Comparison of ENCODE assay signal across 8 cellular contexts in the genomic region with DNA sequence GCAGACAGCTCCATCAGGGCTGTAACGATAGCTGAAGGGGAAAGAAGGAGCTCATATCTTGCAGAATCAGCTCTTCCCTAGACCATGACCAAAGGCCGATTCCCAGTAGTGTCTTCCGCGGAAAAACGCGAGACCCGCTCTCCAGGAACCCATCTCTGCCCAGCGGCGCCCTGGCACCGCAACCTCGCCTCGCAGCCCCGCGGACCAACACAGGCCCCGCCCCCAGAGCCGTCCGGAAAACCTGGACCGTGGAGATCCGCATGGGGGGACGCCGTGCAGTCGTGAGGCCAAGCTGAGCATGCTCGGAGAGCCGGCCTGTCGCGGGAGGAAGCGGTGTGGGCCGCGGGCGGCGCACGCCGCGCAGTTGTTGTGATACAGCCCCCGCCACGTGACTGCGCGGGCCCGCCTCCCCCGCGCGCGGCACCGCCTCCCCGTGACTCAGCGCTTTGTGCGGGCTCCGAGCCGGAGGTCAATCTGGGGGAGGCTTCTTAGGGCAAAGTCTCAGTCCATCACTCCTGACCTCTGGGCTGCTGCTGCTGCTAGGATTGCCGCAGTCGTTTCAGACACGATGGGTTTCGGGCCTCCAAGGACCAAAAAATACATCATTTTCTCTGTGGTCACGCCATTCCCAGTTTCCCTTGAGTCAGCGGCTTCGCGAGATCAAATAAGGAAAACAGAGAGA. TPM values are rescaled to one million over a fixed set of nuclear protein-coding genes. Genes with fewer than 3 reads are reported as not detected.
DNase-seq lines count a peak whose midpoint lies in the region; ATAC-seq, FAIRE-seq and TF ChIP-seq lines count a peak whose summit lies in the region.

No MANE protein-coding gene starts in this region.

- TF ChIP-seq CTCF in D721Med (IDR thresholded peaks at IDR 0.05; ENCODE audit: insufficient read depth, missing control alignments), result peak; percentile 18
- TF ChIP-seq CTCF in OCI-LY1 (IDR thresholded peaks at IDR 0.05; ENCODE audit: low read length), result no peak
- no peak for TF ChIP-seq CTCF in mucosa of descending colon (IDR thresholded peaks at IDR 0.05)

- H3K9me3 ChIP-seq in OCI-LY1 (ENCODE audit: low read length) (no peaks in the 10 kb centered on the region), mucosa of descending colon (no peaks in the 10 kb centered on the region)

- no peaks in the 10 kb centered on the region for H3K9me2 ChIP-seq in OCI-LY1 (ENCODE audit: low read depth, low read length)

- H3K4me1 ChIP-seq in OCI-LY1 (ENCODE audit: insufficient read depth, low read length, severe bottlenecking) (peaks cover 38% of the 10 kb centered on the region), mucosa of descending colon (ENCODE audit: low read depth) (peaks cover 16% of the 10 kb centered on the region)

- H4K20me1 ChIP-seq in OCI-LY1 (ENCODE audit: insufficient read depth, low read length), result no peaks in the 10 kb centered on the region

- peaks cover 13% of the 10 kb centered on the region for H3K79me2 ChIP-seq in OCI-LY1 (ENCODE audit: insufficient read depth, low read length)

- H3K4me3 ChIP-seq in OCI-LY1 (ENCODE audit: low read depth, low read length, poor library complexity, severe bottlenecking), result peak overlapping the region; percentile 66
- H3K4me3 ChIP-seq in mucosa of descending colon, result peak overlapping the region; percentile 22

- H3K27ac ChIP-seq in OCI-LY1 (ENCODE audit: low read depth, low read length, poor library complexity, severe bottlenecking) (peak overlapping the region; percentile 58), epithelial cell of prostate (peak overlapping the region; percentile 55)

- peak overlapping the region; percentile 25; the same call in 1 of the 2 replicates for H2AFZ ChIP-seq in OCI-LY1 (ENCODE audit: low read length)

- ATAC-seq in GM21515 (IDR thresholded peaks at IDR 0.05; ENCODE audit: unreplicated experiment) (peak; percentile 83), mucosa of descending colon (peak; percentile 90)

- no peaks in the 10 kb centered on the region for H3K27me3 ChIP-seq in OCI-LY1 (ENCODE audit: insufficient read depth, low read length)

- FAIRE-seq in D721Med (lab: Jason Lieb, UNC), result no peak

- H3K36me3 ChIP-seq in OCI-LY1 (ENCODE audit: insufficient read depth, low read length) (no peaks in the 10 kb centered on the region), mucosa of descending colon (ENCODE audit: low read depth) (no peaks in the 10 kb centered on the region)

- H3K4me2 ChIP-seq in OCI-LY1 (ENCODE audit: low read length), result peak overlapping the region; percentile 77

- intact Hi-C loops in mucosa of descending colon (cut with DNase I, micrococcal nuclease), result no loop called here

- no peaks in the 10 kb centered on the region for H3F3A ChIP-seq in OCI-LY1 (ENCODE audit: insufficient read depth, low read length)

- DNase-seq in D721Med (ENCODE audit: insufficient read length, low spot score) (peak; percentile 91), HuH-7 (ENCODE audit: low spot score) (peak; percentile 87), activated T-cell treated with anti-CD3 and anti-CD28 coated beads for 24 hours (ENCODE audit: low read depth) (peak; percentile 91), epithelial cell of prostate (ENCODE audit: low read depth, low spot score) (peak; percentile 79), mucosa of descending colon (peak; percentile 98)
- peak; percentile 83 to 89 for DNase-seq in stimulated activated CD8-positive, alpha-beta memory T cell treated with anti-CD3 and anti-CD28 coated beads, Interleukin-4, amount 100 ng/mL, for 1 hour (ENCODE audit: low read depth in 2 of 2, low spot score in 1 of 2)

- peak overlapping the region; percentile 66 for H3K9ac ChIP-seq in OCI-LY1 (ENCODE audit: low read length)

RNA-seq across cellular contexts. Expression of gene GCLC, which starts 3.1 kb away (rescaled TPM):
- 10 to 100 TPM; 33.1 to 67.3 (median 40.5) TPM for total RNA-seq in mucosa of descending colon

Comparison
In these comparisons a context has a peak if more than half of its experiments do, and no peak if none do; other contexts are left out.
1. Peak in every context shown above with its lines: DNase-seq, ATAC-seq, H3K4me3 ChIP-seq and H3K27ac ChIP-seq.